Comparison of ENCODE assay signal across 8 cellular contexts in genomic region chr3:177427096-177427495, GRCh38.
DNase-seq lines count a peak whose midpoint lies in the region; ATAC-seq and TF ChIP-seq lines count a peak whose summit lies in the region.

No MANE protein-coding gene starts in this region.

- H3K4me3 ChIP-seq in hepatocyte: no peak overlapping the region

- ATAC-seq in GM21825 (IDR thresholded peaks at IDR 0.05; ENCODE audit: unreplicated experiment): peak; percentile 99
- peak; percentile 94 for ATAC-seq in activated naive CD8-positive, alpha-beta T cell treated with anti-CD3 and anti-CD28 coated beads, Interleukin-2, amount 10 ng/mL, durations not matched to agents 7 days and 5 days (ENCODE audit: low read depth)

- no peak overlapping the region for H2AFZ ChIP-seq in hepatocyte

- peak; percentile 77 for DNase-seq in GM13976 (ENCODE audit: low spot score)
- DNase-seq in NAMALWA (ENCODE audit: low spot score): peak; percentile 63
- peak; percentile 32 for DNase-seq in activated naive CD8-positive, alpha-beta T cell treated with anti-CD3 and anti-CD28 coated beads, Interleukin-2, amount 10 ng/mL, durations not matched to agents 7 days and 5 days
- DNase-seq in SKM-1 treated with dmso at 0.1 percent for 144 hours (lab: John Stamatoyannopoulos, UW; ENCODE audit: unreplicated experiment): no peak
- no peak for DNase-seq in ureter (ENCODE audit: low spot score)
- DNase-seq in putamen (ENCODE audit: low spot score): no peak
- no peak for DNase-seq in hepatocyte (ENCODE audit: low spot score)

- H3K27me3 ChIP-seq in hepatocyte: no peaks in the 10 kb centered on the region

- TF ChIP-seq CTCF in GM13976 (IDR thresholded peaks at IDR 0.05; ENCODE audit: borderline replicate concordance, control extremely low read depth, extremely low read depth, insufficient read depth, missing control alignments) (no peak), hepatocyte (IDR thresholded peaks at IDR 0.05; ENCODE audit: poor library complexity) (no peak)

- H3K9me3 Mint-ChIP-seq in activated naive CD8-positive, alpha-beta T cell treated with anti-CD3 and anti-CD28 coated beads, Interleukin-2, amount 10 ng/mL, durations not matched to agents 7 days and 5 days: no peaks in the 10 kb centered on the region

- peaks cover 10% of the 10 kb centered on the region for H3K4me1 ChIP-seq in hepatocyte (ENCODE audit: insufficient read depth)

- no peaks in the 10 kb centered on the region for H4K20me1 ChIP-seq in hepatocyte (ENCODE audit: insufficient read depth, poor library complexity, severe bottlenecking)

- H3K27ac ChIP-seq in hepatocyte: no peak overlapping the region

- no peaks in the 10 kb centered on the region for H3K36me3 Mint-ChIP-seq in activated naive CD8-positive, alpha-beta T cell treated with anti-CD3 and anti-CD28 coated beads, Interleukin-2, amount 10 ng/mL, durations not matched to agents 7 days and 5 days

- H3K27me3 Mint-ChIP-seq in activated naive CD8-positive, alpha-beta T cell treated with anti-CD3 and anti-CD28 coated beads, Interleukin-2, amount 10 ng/mL, durations not matched to agents 7 days and 5 days: no peaks in the 10 kb centered on the region

- no peaks in the 10 kb centered on the region for H3K36me3 ChIP-seq in hepatocyte (replicated peaks; ENCODE audit: insufficient read depth, low read depth)

- H3K4me1 Mint-ChIP-seq in activated naive CD8-positive, alpha-beta T cell treated with anti-CD3 and anti-CD28 coated beads, Interleukin-2, amount 10 ng/mL, durations not matched to agents 7 days and 5 days: peaks cover 16% of the 10 kb centered on the region

- POLR2A ChIA-PET in activated naive CD8-positive, alpha-beta T cell treated with anti-CD3 and anti-CD28 coated beads, Interleukin-2, amount 10 ng/mL, durations not matched to agents 7 days and 5 days (lab: Charles Lee): interaction anchor here (1.5 kb wide), 1 partner anchor 112 kb away, joined by 3 read pairs; no protein-coding TSS in a partner anchor

- H3K79me2 ChIP-seq in hepatocyte: no peaks in the 10 kb centered on the region

- no peaks in the 10 kb centered on the region for H3K9me2 ChIP-seq in hepatocyte (replicated peaks; ENCODE audit: insufficient read depth)

- H3K4me3 Mint-ChIP-seq in activated naive CD8-positive, alpha-beta T cell treated with anti-CD3 and anti-CD28 coated beads, Interleukin-2, amount 10 ng/mL, durations not matched to agents 7 days and 5 days: peak overlapping the region; percentile 65

- H3K9me3 ChIP-seq in hepatocyte (ENCODE audit: low read depth): no peaks in the 10 kb centered on the region

- peak overlapping the region; percentile 88 for H3K27ac Mint-ChIP-seq in activated naive CD8-positive, alpha-beta T cell treated with anti-CD3 and anti-CD28 coated beads, Interleukin-2, amount 10 ng/mL, durations not matched to agents 7 days and 5 days

- in situ Hi-C loops in GM13976 (cut with MboI; ENCODE audit: low sequenced_read_pairs, unreplicated experiment): no loop called here

- no peak overlapping the region for H3K4me2 ChIP-seq in hepatocyte

- WGBS in hepatocyte (ENCODE audit: low lambda C conversion rate, missing lambda C conversion rate): 70% methylated on average over 7 of the region's 7 CpGs

Comparison
In these comparisons a context has a peak if more than half of its experiments do, and no peak if none do; other contexts are left out.
1. DNase-seq: peak in GM13976 (single experiment), NAMALWA (single experiment) and activated naive CD8-positive, alpha-beta T cell treated with anti-CD3 and anti-CD28 coated beads, Interleukin-2, amount 10 ng/mL, durations not matched to agents 7 days and 5 days (single experiment); none in SKM-1 treated with dmso at 0.1 percent for 144 hours (single experiment), ureter (single experiment), putamen (single experiment) and hepatocyte (single experiment).